ENCODE assay signal across 9 cellular contexts in genomic region chr6:108621117-108621516, GRCh38.
DNase-seq lines count a peak whose midpoint lies in the region; ATAC-seq and TF ChIP-seq lines count a peak whose summit lies in the region.
"Had no signal": no experiment of that assay in that cellular context is flagged by ENCODE, and none has a peak within 500 bp of the region (broad histone marks: within the 10 kb centered on the region; RNA-seq: fewer than 3 reads in every experiment).

No MANE protein-coding gene starts in this region.

- no peaks in the 10 kb centered on the region for H3K9me3 ChIP-seq in ascending aorta
- no peaks in the 10 kb centered on the region for H3K9me3 ChIP-seq in aorta (ENCODE audit: control insufficient read depth, low read length)
- no peaks in the 10 kb centered on the region for H3K9me3 ChIP-seq in spleen

- H3K4me1 ChIP-seq in ascending aorta (peaks cover 21 to 83% of the 10 kb centered on the region in 2 donors), aorta (ENCODE audit: control insufficient read depth in 1 of 2, insufficient read depth in 2 of 2, low read length in 2 of 2) (peaks cover 12 to 16% of the 10 kb centered on the region in 2 donors), spleen (peaks cover 26 to 100% (median 75%) of the 10 kb centered on the region in 6 donors)

- peak overlapping the region in 1 of 2 donors; percentile 55 for H3K27ac ChIP-seq in ascending aorta
- H3K27ac ChIP-seq in aorta (ENCODE audit: low read depth in 1 of 2, low read length in 2 of 2), result peak overlapping the region in 1 of 2 donors; percentile 30
- peak overlapping the region in 2 of 8 donors; percentile 77 to 84 for H3K27ac ChIP-seq in spleen

- 58 to 64% methylated on average over 6 of the region's 6 CpGs for WGBS in aorta, 2 donors
- WGBS in spleen, 5 donors, result 86 to 95% (median 90%) methylated on average over 6 of the region's 6 CpGs

- DNase-seq in stimulated activated CD4-positive, alpha-beta T cell treated with anti-CD3 and anti-CD28 coated beads, Interleukin-15, amount 100 ng/mL, for 24 hours, result peak; percentile 41
- DNase-seq in stimulated activated CD4-positive, alpha-beta T cell treated with anti-CD3 and anti-CD28 coated beads, Interleukin-12 subunit alpha, Interleukin-12 subunit beta, amount 100 ng/mL, for 4 hours, result no peak
- DNase-seq in ascending aorta (ENCODE audit: low spot score in 2 of 2) (peak; percentile 59 to 83), kidney tubule cell (ENCODE audit: low spot score) (peak; percentile 94), aorta (peak; percentile 69 to 86), spleen (no peak)
- DNase-seq: NCI-H510A had no signal

- H3K27me3 ChIP-seq in ascending aorta (no peaks in the 10 kb centered on the region), aorta (ENCODE audit: control insufficient read depth in 1 of 2, insufficient read depth in 2 of 2, low read length in 1 of 2) (no peaks in the 10 kb centered on the region), spleen (replicated peaks in 1 of 7) (no peaks in the 10 kb centered on the region)

- TF ChIP-seq POLR2A in spleen (IDR thresholded peaks at IDR 0.05), result no peak

- TF ChIP-seq CTCF in ascending aorta (IDR thresholded peaks at IDR 0.05), result peak in 1 of 3 experiments; percentile 3
- TF ChIP-seq CTCF in spleen (IDR thresholded peaks at IDR 0.05 in 8 of 11, conservative IDR thresholded peaks at IDR 0.05 in 3 of 11), result no peak

- ATAC-seq in aorta (ENCODE audit: low FRiP score) (no peak), GM21786 (IDR thresholded peaks at IDR 0.05; ENCODE audit: unreplicated experiment) (no peak), HG02938 (IDR thresholded peaks at IDR 0.05; ENCODE audit: unreplicated experiment) (no peak)

- intact Hi-C loops in ascending aorta (cut with DNase I) (no loop called here), aorta (cut with DNase I) (no loop called here), spleen (cut with DNase I; ENCODE audit: low total_unique reads) (no loop called here)

- no peak overlapping the region for H3K4me3 ChIP-seq in ascending aorta
- no peak overlapping the region for H3K4me3 ChIP-seq in aorta (ENCODE audit: low read length in 2 of 2)
- no peak overlapping the region for H3K4me3 ChIP-seq in spleen

- no peaks in the 10 kb centered on the region for H3K36me3 ChIP-seq in ascending aorta
- H3K36me3 ChIP-seq in aorta (ENCODE audit: control insufficient read depth in 1 of 2, insufficient read depth in 2 of 2, low read length in 1 of 2), result no peaks in the 10 kb centered on the region
- no peaks in the 10 kb centered on the region for H3K36me3 ChIP-seq in spleen

Comparison
In these comparisons a context has a peak if more than half of its experiments do, and no peak if none do; other contexts are left out.
1. DNase-seq: peak in stimulated activated CD4-positive, alpha-beta T cell treated with anti-CD3 and anti-CD28 coated beads, Interleukin-15, amount 100 ng/mL, for 24 hours (single experiment), ascending aorta (2 of 2), kidney tubule cell (single experiment) and aorta (2 of 2); none in stimulated activated CD4-positive, alpha-beta T cell treated with anti-CD3 and anti-CD28 coated beads, Interleukin-12 subunit alpha, Interleukin-12 subunit beta, amount 100 ng/mL, for 4 hours (single experiment) and spleen (single experiment).